ENCODE assay signal across 33 cellular contexts in genomic region chr10:52337225-52337624, GRCh38. TPM values are rescaled to one million over a fixed set of nuclear protein-coding genes. Genes with fewer than 3 reads are reported as not detected.
"Had no signal": no experiment of that assay in that cellular context is flagged by ENCODE, and none has a peak within 500 bp of the region (broad histone marks: within the 10 kb centered on the region; RNA-seq: fewer than 3 reads in every experiment).

No MANE protein-coding gene starts in this region.

- H3K27ac ChIP-seq: adrenal gland, body of pancreas, esophagus muscularis mucosa, foreskin keratinocyte, gastrocnemius medialis, heart right ventricle had no signal

- H3K36me3 ChIP-seq: adrenal gland, esophagus muscularis mucosa, gastrocnemius medialis, heart right ventricle had no signal

- H3K9me3 ChIP-seq: adrenal gland, body of pancreas, esophagus muscularis mucosa, gastrocnemius medialis, heart right ventricle had no signal

- ATAC-seq: activated CD4-positive, alpha-beta T cell treated with anti-CD3 and anti-CD28 coated beads for 36 hours; activated CD8-positive, alpha-beta memory T cell treated with anti-CD3 and anti-CD28 coated beads, Interleukin-2, amount 10 ng/mL, durations not matched to agents 7 days and 5 days; activated CD8-positive, alpha-beta T cell treated with anti-CD3 and anti-CD28 coated beads, Interleukin-2, amount 10 ng/mL, durations not matched to agents 7 days and 5 days; activated naive CD8-positive, alpha-beta T cell treated with anti-CD3 and anti-CD28 coated beads, Interleukin-2, amount 50 U/mL, for 24 hours; body of pancreas; effector memory CD8-positive, alpha-beta T cell; foreskin keratinocyte; gastrocnemius medialis; heart right ventricle had no signal

- DNase-seq: activated CD4-positive, alpha-beta memory T cell treated with anti-CD3 and anti-CD28 coated beads for 36 hours; activated CD4-positive, alpha-beta T cell treated with anti-CD3 and anti-CD28 coated beads for 36 hours; activated CD4-positive, alpha-beta T cell treated with anti-CD3 and anti-CD28 coated beads, Interleukin-2, amount 10 ng/mL, durations not matched to agents 24 days and 14 days; activated CD4-positive, CD25-positive, alpha-beta regulatory T cell; activated CD4-positive, CD25-positive, alpha-beta regulatory T cell treated with anti-CD3 and anti-CD28 coated beads, Interleukin-2, amount 50 U/mL, for 72 hours; activated CD8-positive, alpha-beta memory T cell treated with anti-CD3 and anti-CD28 coated beads, Interleukin-2, amount 10 ng/mL, durations not matched to agents 7 days and 5 days; activated CD8-positive, alpha-beta memory T cell treated with anti-CD3 and anti-CD28 coated beads, Interleukin-2, amount 50 U/mL, for 4 hours; activated CD8-positive, alpha-beta T cell treated with anti-CD3 and anti-CD28 coated beads, Interleukin-2, amount 10 ng/mL, durations not matched to agents 7 days and 5 days; activated effector memory CD4-positive, alpha-beta T cell treated with anti-CD3 and anti-CD28 coated beads, Interleukin-2, amount 50 U/mL, for 16 hours; activated naive CD4-positive, alpha-beta T cell treated with anti-CD3 and anti-CD28 coated beads for 36 hours; activated naive CD8-positive, alpha-beta T cell treated with anti-CD3 and anti-CD28 coated beads for 36 hours; activated naive CD8-positive, alpha-beta T cell treated with anti-CD3 and anti-CD28 coated beads, Interleukin-2, amount 50 U/mL, for 24 hours; activated T-cell treated with anti-CD3 and anti-CD28 coated beads, Interleukin-2, amount 50 U/mL, for 1 hour; activated T-cell treated with anti-CD3 and anti-CD28 coated beads, Interleukin-2, amount 50 U/mL, for 48 hours; adrenal gland; amygdala; aorta; body of pancreas; caudate nucleus; cortex of kidney; dermis blood vessel endothelial cell; effector CD4-positive, alpha-beta T cell; effector memory CD8-positive, alpha-beta T cell; erythroblast; foreskin keratinocyte; gastrocnemius medialis; heart right ventricle; T-helper 2 cell had no signal

- H3K27me3 ChIP-seq: adrenal gland, body of pancreas, esophagus muscularis mucosa, foreskin keratinocyte, gastrocnemius medialis had no signal

- H3K4me3 ChIP-seq: adrenal gland, body of pancreas, esophagus muscularis mucosa, gastrocnemius medialis, heart right ventricle had no signal

- H3K4me1 ChIP-seq: adrenal gland, body of pancreas, esophagus muscularis mucosa, gastrocnemius medialis, heart right ventricle had no signal

- FAIRE-seq: colon had no signal

RNA-seq across cellular contexts. Expression of gene DKK1, which starts 23.1 kb away (rescaled TPM):
- total RNA-seq: activated CD4-positive, alpha-beta memory T cell treated with anti-CD3 and anti-CD28 coated beads for 36 hours; activated CD4-positive, alpha-beta T cell treated with anti-CD3 and anti-CD28 coated beads for 36 hours; activated CD4-positive, alpha-beta T cell treated with anti-CD3 and anti-CD28 coated beads, Interleukin-2, amount 10 ng/mL, durations not matched to agents 24 days and 14 days; activated CD8-positive, alpha-beta memory T cell treated with anti-CD3 and anti-CD28 coated beads for 36 hours; activated CD8-positive, alpha-beta memory T cell treated with anti-CD3 and anti-CD28 coated beads, Interleukin-2, amount 10 ng/mL, durations not matched to agents 7 days and 5 days; activated CD8-positive, alpha-beta T cell treated with anti-CD3 and anti-CD28 coated beads, Interleukin-2, amount 10 ng/mL, durations not matched to agents 7 days and 5 days; activated naive CD4-positive, alpha-beta T cell treated with anti-CD3 and anti-CD28 coated beads for 36 hours; activated naive CD8-positive, alpha-beta T cell treated with anti-CD3 and anti-CD28 coated beads for 36 hours; activated T-helper 1 cell treated with anti-CD3 and anti-CD28 coated beads, Interleukin-12 subunit alpha, Interleukin-12 subunit beta, Interleukin-2, Interleukin-4 antibody, amounts not matched to agents 30 ng/mL and 10 ng/mL and 1 ng/mL, durations not matched to agents 14 hours and 24 hours and 36 hours; activated T-helper 2 cell treated with anti-CD3 and anti-CD28 coated beads, Interferon-gamma antibody, Interleukin-2, Interleukin-4, amounts not matched to agents 10 μg/mL and 5 μg/mL and 100 μg/mL, durations not matched to agents 14 hours and 24 hours and 36 hours; body of pancreas had no signal
